In the genomic region with DNA sequence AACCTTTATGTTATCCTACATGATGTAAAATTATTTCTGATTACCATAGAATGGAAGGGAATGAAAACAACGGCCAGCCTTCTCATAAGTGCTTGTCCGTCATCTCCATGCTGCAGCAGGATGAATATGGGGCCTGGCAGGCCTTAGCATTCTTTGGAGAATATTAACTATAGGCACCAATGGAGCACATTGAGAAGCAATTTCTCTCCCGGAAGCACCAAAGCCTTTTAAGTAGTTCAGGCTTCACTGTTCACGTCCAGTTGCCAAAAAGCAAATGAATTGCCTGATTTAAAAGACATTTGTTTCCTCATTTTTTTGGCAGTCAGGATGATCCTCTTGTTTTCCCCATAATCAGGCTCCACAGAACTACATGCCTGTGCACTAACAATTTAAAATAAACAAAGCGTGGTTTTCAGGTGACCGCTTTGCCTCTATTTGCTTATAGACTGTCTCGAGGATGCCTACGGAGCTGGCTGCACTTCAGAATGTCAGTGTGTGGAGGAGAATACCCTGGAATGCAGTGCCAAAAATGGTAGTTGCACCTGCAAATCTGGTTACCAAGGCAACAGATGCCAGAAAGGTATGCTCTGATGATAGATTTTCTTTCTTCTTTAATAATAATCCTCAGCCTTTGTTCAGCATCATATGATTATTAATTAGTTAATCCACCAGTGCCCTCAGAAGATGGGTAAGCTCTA, we compare ENCODE assay signal across 25 cellular contexts.
"Had no signal": no experiment of that assay in that cellular context is flagged by ENCODE, and none has a peak within 500 bp of the region (broad histone marks: within the 10 kb centered on the region; RNA-seq: fewer than 3 reads in every experiment).

No MANE protein-coding gene starts in this region.

- H3K36me3 ChIP-seq: left ventricle myocardium inferior, sigmoid colon, transverse colon had no signal

- H3K27ac Mint-ChIP-seq: activated CD4-positive, alpha-beta memory T cell treated with anti-CD3 and anti-CD28 coated beads, Interleukin-2, amount 10 ng/mL, durations not matched to agents 7 days and 5 days; activated CD4-positive, alpha-beta T cell treated with anti-CD3 and anti-CD28 coated beads, Interleukin-2, amount 10 ng/mL, durations not matched to agents 24 days and 14 days; activated naive CD4-positive, alpha-beta T cell treated with anti-CD3 and anti-CD28 coated beads for 36 hours; activated naive CD8-positive, alpha-beta T cell treated with anti-CD3 and anti-CD28 coated beads, Interleukin-2, amount 10 ng/mL, durations not matched to agents 7 days and 5 days; activated T-cell treated with anti-CD3 and anti-CD28 coated beads, Interleukin-2, amount 50 U/mL, for 72 hours; immature natural killer cell; naive thymus-derived CD4-positive, alpha-beta T cell; stimulated activated naive B cell treated with anti-CD40 and anti-IgM and Interleukin-4, amounts not matched to agents 10 μg/mL and 1 μg/mL and 100 μg/mL, for 72 hours had no signal

- H3K27me3 Mint-ChIP-seq: activated CD4-positive, alpha-beta memory T cell treated with anti-CD3 and anti-CD28 coated beads, Interleukin-2, amount 10 ng/mL, durations not matched to agents 7 days and 5 days; activated CD4-positive, alpha-beta T cell treated with anti-CD3 and anti-CD28 coated beads, Interleukin-2, amount 10 ng/mL, durations not matched to agents 24 days and 14 days; activated naive CD8-positive, alpha-beta T cell treated with anti-CD3 and anti-CD28 coated beads, Interleukin-2, amount 10 ng/mL, durations not matched to agents 7 days and 5 days; naive thymus-derived CD4-positive, alpha-beta T cell; stimulated activated naive B cell treated with anti-CD40 and anti-IgM and Interleukin-4, amounts not matched to agents 10 μg/mL and 1 μg/mL and 100 μg/mL, for 72 hours had no signal

- DNase-seq: activated CD4-positive, alpha-beta memory T cell treated with anti-CD3 and anti-CD28 coated beads, Interleukin-2, amount 10 ng/mL, durations not matched to agents 7 days and 5 days; activated CD4-positive, alpha-beta T cell treated with anti-CD3 and anti-CD28 coated beads, Interleukin-2, amount 10 ng/mL, durations not matched to agents 24 days and 14 days; activated effector memory CD4-positive, alpha-beta T cell treated with Interleukin-2 at 50 U/mL for 16 hours; activated naive CD4-positive, alpha-beta T cell treated with anti-CD3 and anti-CD28 coated beads for 36 hours; activated naive CD8-positive, alpha-beta T cell treated with anti-CD3 and anti-CD28 coated beads, Interleukin-2, amount 10 ng/mL, durations not matched to agents 7 days and 5 days; activated T-cell treated with anti-CD3 and anti-CD28 coated beads, Interleukin-2, amount 50 U/mL, for 72 hours; amniotic stem cell; cortex of kidney; foreskin keratinocyte; immature natural killer cell; left ventricle myocardium inferior; naive thymus-derived CD4-positive, alpha-beta T cell; occipital lobe; posterior cingulate gyrus; retina; sigmoid colon; stimulated activated CD4-positive, alpha-beta T cell treated with anti-CD3 and anti-CD28 coated beads, Interleukin-15, amount 100 ng/mL, for 24 hours; stimulated activated CD8-positive, alpha-beta memory T cell treated with anti-CD3 and anti-CD28 coated beads, Interleukin-4, amount 100 ng/mL, for 48 hours; stimulated activated naive B cell treated with anti-CD40 and anti-IgM and Interleukin-4, amounts not matched to agents 10 μg/mL and 1 μg/mL and 100 μg/mL, for 72 hours; transverse colon had no signal

- H3K9me3 ChIP-seq: left ventricle myocardium inferior, sigmoid colon, transverse colon had no signal

- H3K36me3 Mint-ChIP-seq: activated naive CD8-positive, alpha-beta T cell treated with anti-CD3 and anti-CD28 coated beads, Interleukin-2, amount 10 ng/mL, durations not matched to agents 7 days and 5 days; immature natural killer cell; naive thymus-derived CD4-positive, alpha-beta T cell; stimulated activated naive B cell treated with anti-CD40 and anti-IgM and Interleukin-4, amounts not matched to agents 10 μg/mL and 1 μg/mL and 100 μg/mL, for 72 hours had no signal

- H3K4me3 ChIP-seq: hepatocyte, left ventricle myocardium inferior, sigmoid colon, smooth muscle cell, transverse colon had no signal

- H3K27ac ChIP-seq: foreskin keratinocyte, hepatocyte, left ventricle myocardium inferior, sigmoid colon, transverse colon, VCaP had no signal

- H3K4me1 Mint-ChIP-seq: activated CD4-positive, alpha-beta memory T cell treated with anti-CD3 and anti-CD28 coated beads, Interleukin-2, amount 10 ng/mL, durations not matched to agents 7 days and 5 days; activated CD4-positive, alpha-beta T cell treated with anti-CD3 and anti-CD28 coated beads, Interleukin-2, amount 10 ng/mL, durations not matched to agents 24 days and 14 days; activated naive CD8-positive, alpha-beta T cell treated with anti-CD3 and anti-CD28 coated beads, Interleukin-2, amount 10 ng/mL, durations not matched to agents 7 days and 5 days; immature natural killer cell; naive thymus-derived CD4-positive, alpha-beta T cell; stimulated activated naive B cell treated with anti-CD40 and anti-IgM and Interleukin-4, amounts not matched to agents 10 μg/mL and 1 μg/mL and 100 μg/mL, for 72 hours had no signal

- H3K27me3 ChIP-seq: foreskin keratinocyte, hepatocyte, sigmoid colon, transverse colon had no signal

- H3K4me3 Mint-ChIP-seq: activated CD4-positive, alpha-beta memory T cell treated with anti-CD3 and anti-CD28 coated beads, Interleukin-2, amount 10 ng/mL, durations not matched to agents 7 days and 5 days; activated CD4-positive, alpha-beta T cell treated with anti-CD3 and anti-CD28 coated beads, Interleukin-2, amount 10 ng/mL, durations not matched to agents 24 days and 14 days; activated naive CD4-positive, alpha-beta T cell treated with anti-CD3 and anti-CD28 coated beads for 36 hours; activated naive CD8-positive, alpha-beta T cell treated with anti-CD3 and anti-CD28 coated beads, Interleukin-2, amount 10 ng/mL, durations not matched to agents 7 days and 5 days; activated T-cell treated with anti-CD3 and anti-CD28 coated beads, Interleukin-2, amount 50 U/mL, for 72 hours; immature natural killer cell; naive thymus-derived CD4-positive, alpha-beta T cell; neural crest cell; stimulated activated naive B cell treated with anti-CD40 and anti-IgM and Interleukin-4, amounts not matched to agents 10 μg/mL and 1 μg/mL and 100 μg/mL, for 72 hours had no signal

- H3K9me3 Mint-ChIP-seq: activated CD4-positive, alpha-beta memory T cell treated with anti-CD3 and anti-CD28 coated beads, Interleukin-2, amount 10 ng/mL, durations not matched to agents 7 days and 5 days; activated CD4-positive, alpha-beta T cell treated with anti-CD3 and anti-CD28 coated beads, Interleukin-2, amount 10 ng/mL, durations not matched to agents 24 days and 14 days; activated naive CD4-positive, alpha-beta T cell treated with anti-CD3 and anti-CD28 coated beads for 36 hours; activated naive CD8-positive, alpha-beta T cell treated with anti-CD3 and anti-CD28 coated beads, Interleukin-2, amount 10 ng/mL, durations not matched to agents 7 days and 5 days; neural crest cell; stimulated activated naive B cell treated with anti-CD40 and anti-IgM and Interleukin-4, amounts not matched to agents 10 μg/mL and 1 μg/mL and 100 μg/mL, for 72 hours had no signal

- H3K4me1 ChIP-seq: foreskin keratinocyte, sigmoid colon, transverse colon had no signal

- ATAC-seq: activated CD4-positive, CD25-positive, alpha-beta regulatory T cell treated with anti-CD3 and anti-CD28 coated beads, Interleukin-2, amount 50 U/mL, for 24 hours; activated T-cell treated with anti-CD3 and anti-CD28 coated beads, Interleukin-2, amount 50 U/mL, for 72 hours; foreskin keratinocyte; naive thymus-derived CD4-positive, alpha-beta T cell; stimulated activated naive B cell treated with anti-CD40 and anti-IgM and Interleukin-4, amounts not matched to agents 10 μg/mL and 1 μg/mL and 100 μg/mL, for 72 hours had no signal
